Comparison of ENCODE assay signal across 8 cellular contexts in the genomic region with DNA sequence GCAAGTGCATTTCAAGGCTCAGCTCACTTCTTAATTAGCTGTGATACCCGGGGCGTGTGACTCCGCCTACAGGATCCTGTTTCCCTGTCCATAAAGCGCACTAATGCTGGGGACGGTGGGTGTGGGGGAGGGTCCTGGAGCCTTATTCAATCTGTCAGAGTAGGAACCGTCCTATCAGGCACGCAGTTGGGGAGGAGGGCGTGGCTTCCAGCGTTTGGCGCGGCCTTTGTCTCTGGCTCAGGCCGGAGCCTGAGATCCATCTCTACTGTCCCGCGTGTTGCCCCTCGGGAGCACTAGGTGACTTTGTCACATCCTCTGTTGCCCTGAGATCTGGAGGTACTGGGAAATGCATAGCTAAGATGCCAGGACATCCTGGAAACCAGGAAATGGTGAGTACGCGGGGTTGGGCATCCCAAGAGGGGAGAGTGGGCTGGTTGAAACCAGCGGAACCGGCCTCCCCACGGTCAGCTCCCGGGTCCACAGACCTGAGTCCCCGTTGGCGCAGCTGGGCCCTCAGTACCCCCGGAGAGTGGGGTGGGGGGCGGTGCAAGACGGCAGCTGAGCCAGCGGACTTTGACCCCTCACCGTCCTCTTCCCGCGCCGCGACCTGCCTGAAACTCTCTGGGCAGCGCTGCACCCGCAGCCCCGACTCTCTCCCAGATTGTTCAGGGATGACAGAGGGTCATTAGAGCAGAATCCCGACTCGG.
DNase-seq lines count a peak whose midpoint lies in the region; ATAC-seq lines count a peak whose summit lies in the region.

No MANE protein-coding gene starts in this region.

- DNase-seq in AG08396 (ENCODE audit: low spot score) (peak; percentile 45), NCI-H2196 (lab: John Stamatoyannopoulos, UW; ENCODE audit: unreplicated experiment) (peak; percentile 87), glomerular endothelial cell (ENCODE audit: extremely low read depth, low read depth, low spot score) (peak; percentile 41), posterior vena cava (ENCODE audit: low spot score) (peak; percentile 81), MV-4-11 (lab: John Stamatoyannopoulos, UW) (no peak)
- peak in 2 of 3 experiments; percentile 12 to 16 for DNase-seq in activated CD8-positive, alpha-beta memory T cell treated with anti-CD3 and anti-CD28 coated beads for 48 hours (ENCODE audit: low read depth in 2 of 3, low spot score in 2 of 3)

- intact Hi-C loops in posterior vena cava (cut with DNase I), result no loop called here

- ATAC-seq in GM18861 (IDR thresholded peaks at IDR 0.05; ENCODE audit: unreplicated experiment) (peak; percentile 97), HG03045 (IDR thresholded peaks at IDR 0.05; ENCODE audit: unreplicated experiment) (peak; percentile 83)
